In the genomic region with DNA sequence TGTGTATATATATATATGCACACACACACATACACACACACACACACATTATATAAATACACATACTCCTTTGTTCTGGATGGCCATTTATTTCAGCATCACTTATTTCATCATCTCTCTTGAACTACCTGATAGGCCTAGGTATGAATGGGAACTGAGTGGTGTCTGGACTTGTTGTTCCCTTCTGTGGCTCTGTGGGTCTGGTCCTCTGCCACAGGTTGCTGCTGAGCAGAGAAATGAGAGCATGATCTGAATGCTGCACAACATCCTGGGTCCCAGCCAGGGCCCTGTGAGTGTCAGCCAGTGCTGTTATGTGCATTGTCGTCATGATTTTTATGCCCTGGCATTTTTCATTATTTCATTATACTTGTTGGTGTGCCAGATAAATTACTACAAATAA, we compare ENCODE assay signal across 7 cellular contexts.
A peak's percentile ranks its signal among the peaks of the same experiment; 100 is the strongest.
DNase-seq lines count a peak whose midpoint lies in the region; ATAC-seq and TF ChIP-seq lines count a peak whose summit lies in the region.
"Not testable (repeated sequence)": the region's sequence is repeated elsewhere in the genome, so short reads cannot be mapped to it uniquely, and the experiment has no call there.

No MANE protein-coding gene starts in this region.

- H3K27me3 ChIP-seq in foreskin keratinocyte, result not testable (repeated sequence)

- not testable (repeated sequence) for H3K9me3 ChIP-seq in SK-N-MC (ENCODE audit: low read depth, low read length)

- intact Hi-C loops in natural killer cell (cut with micrococcal nuclease), result loop anchor here (5.0 kb wide), 1 partner anchor 211 kb away; no protein-coding TSS in a partner anchor

- not testable (repeated sequence) for DNase-seq in SK-N-MC (ENCODE audit: low read depth, low spot score); activated naive CD8-positive, alpha-beta T cell treated with anti-CD3 and anti-CD28 coated beads, Interleukin-2, amount 10 ng/mL, durations not matched to agents 7 days and 5 days; natural killer cell; stimulated activated naive CD8-positive, alpha-beta T cell treated with anti-CD3 and anti-CD28 coated beads, Interleukin-15, amount 100 ng/mL, for 72 hours
- DNase-seq in activated CD4-positive, alpha-beta T cell treated with anti-CD3 and anti-CD28 coated beads, Interleukin-2, amount 10 ng/mL, durations not matched to agents 7 days and 5 days, result peak; percentile 37
- DNase-seq in epithelial cell of esophagus (ENCODE audit: low read depth) (peak; percentile 70), foreskin keratinocyte (peak; percentile 49 to 63)

- H3K27ac Mint-ChIP-seq in activated CD4-positive, alpha-beta T cell treated with anti-CD3 and anti-CD28 coated beads, Interleukin-2, amount 10 ng/mL, durations not matched to agents 7 days and 5 days, result peak overlapping the region; percentile 55
- peak overlapping the region; percentile 65 for H3K27ac Mint-ChIP-seq in activated naive CD8-positive, alpha-beta T cell treated with anti-CD3 and anti-CD28 coated beads, Interleukin-2, amount 10 ng/mL, durations not matched to agents 7 days and 5 days
- peak overlapping the region; percentile 69 to 81 for H3K27ac Mint-ChIP-seq in natural killer cell
- peak overlapping the region in 1 of 2 donors; percentile 55 for H3K27ac Mint-ChIP-seq in stimulated activated naive CD8-positive, alpha-beta T cell treated with anti-CD3 and anti-CD28 coated beads, Interleukin-15, amount 100 ng/mL, for 72 hours

- not testable (repeated sequence) for TF ChIP-seq CTCF in epithelial cell of esophagus (IDR thresholded peaks at IDR 0.05; ENCODE audit: insufficient read depth, low read depth, low read length, missing control alignments); foreskin keratinocyte (conservative IDR thresholded peaks at IDR 0.05); natural killer cell (IDR thresholded peaks at IDR 0.05)

- H3K27me3 Mint-ChIP-seq in activated CD4-positive, alpha-beta T cell treated with anti-CD3 and anti-CD28 coated beads, Interleukin-2, amount 10 ng/mL, durations not matched to agents 7 days and 5 days; activated naive CD8-positive, alpha-beta T cell treated with anti-CD3 and anti-CD28 coated beads, Interleukin-2, amount 10 ng/mL, durations not matched to agents 7 days and 5 days; natural killer cell (ENCODE audit: low read depth in 2 of 2); stimulated activated naive CD8-positive, alpha-beta T cell treated with anti-CD3 and anti-CD28 coated beads, Interleukin-15, amount 100 ng/mL, for 72 hours: not testable (repeated sequence)

- not testable (repeated sequence) for H3K4me3 ChIP-seq in SK-N-MC; epithelial cell of esophagus (ENCODE audit: low read length)

- peak overlapping the region; percentile 68; the same call in 1 of the 2 replicates for H3K27ac ChIP-seq in SK-N-MC
- not testable (repeated sequence) for H3K27ac ChIP-seq in foreskin keratinocyte

- not testable (repeated sequence) for H3K36me3 ChIP-seq in SK-N-MC (ENCODE audit: insufficient read depth, low read length)

- peaks cover 55% of the 10 kb centered on the region for H3K4me1 Mint-ChIP-seq in activated CD4-positive, alpha-beta T cell treated with anti-CD3 and anti-CD28 coated beads, Interleukin-2, amount 10 ng/mL, durations not matched to agents 7 days and 5 days
- H3K4me1 Mint-ChIP-seq in activated naive CD8-positive, alpha-beta T cell treated with anti-CD3 and anti-CD28 coated beads, Interleukin-2, amount 10 ng/mL, durations not matched to agents 7 days and 5 days, result peaks cover 40% of the 10 kb centered on the region
- H3K4me1 Mint-ChIP-seq in natural killer cell, result peaks cover 67 to 70% of the 10 kb centered on the region in 2 donors
- peaks cover 24% of the 10 kb centered on the region for H3K4me1 Mint-ChIP-seq in stimulated activated naive CD8-positive, alpha-beta T cell treated with anti-CD3 and anti-CD28 coated beads, Interleukin-15, amount 100 ng/mL, for 72 hours

- not testable (repeated sequence) for H3K9ac ChIP-seq in SK-N-MC (ENCODE audit: insufficient read length)

- H3K4me3 Mint-ChIP-seq in activated CD4-positive, alpha-beta T cell treated with anti-CD3 and anti-CD28 coated beads, Interleukin-2, amount 10 ng/mL, durations not matched to agents 7 days and 5 days; stimulated activated naive CD8-positive, alpha-beta T cell treated with anti-CD3 and anti-CD28 coated beads, Interleukin-15, amount 100 ng/mL, for 72 hours: not testable (repeated sequence)
- peak overlapping the region; percentile 45 for H3K4me3 Mint-ChIP-seq in activated naive CD8-positive, alpha-beta T cell treated with anti-CD3 and anti-CD28 coated beads, Interleukin-2, amount 10 ng/mL, durations not matched to agents 7 days and 5 days
- H3K4me3 Mint-ChIP-seq in natural killer cell, result peak overlapping the region; percentile 7

- H3K9me3 Mint-ChIP-seq in activated CD4-positive, alpha-beta T cell treated with anti-CD3 and anti-CD28 coated beads, Interleukin-2, amount 10 ng/mL, durations not matched to agents 7 days and 5 days; activated naive CD8-positive, alpha-beta T cell treated with anti-CD3 and anti-CD28 coated beads, Interleukin-2, amount 10 ng/mL, durations not matched to agents 7 days and 5 days; natural killer cell; stimulated activated naive CD8-positive, alpha-beta T cell treated with anti-CD3 and anti-CD28 coated beads, Interleukin-15, amount 100 ng/mL, for 72 hours: not testable (repeated sequence)

- CTCF ChIA-PET in activated CD4-positive, alpha-beta T cell treated with anti-CD3 and anti-CD28 coated beads, Interleukin-2, amount 10 ng/mL, durations not matched to agents 7 days and 5 days (lab: Charles Lee), result not testable (repeated sequence)

- ATAC-seq in activated naive CD8-positive, alpha-beta T cell treated with anti-CD3 and anti-CD28 coated beads, Interleukin-2, amount 10 ng/mL, durations not matched to agents 7 days and 5 days (ENCODE audit: low read depth), result peak; percentile 62
- ATAC-seq in foreskin keratinocyte, natural killer cell: not testable (repeated sequence)
- ATAC-seq in stimulated activated naive CD8-positive, alpha-beta T cell treated with anti-CD3 and anti-CD28 coated beads, Interleukin-15, amount 100 ng/mL, for 72 hours, result peak; percentile 44

- POLR2A ChIA-PET in activated CD4-positive, alpha-beta T cell treated with anti-CD3 and anti-CD28 coated beads, Interleukin-2, amount 10 ng/mL, durations not matched to agents 7 days and 5 days (lab: Charles Lee); activated naive CD8-positive, alpha-beta T cell treated with anti-CD3 and anti-CD28 coated beads, Interleukin-2, amount 10 ng/mL, durations not matched to agents 7 days and 5 days (lab: Charles Lee): not testable (repeated sequence)

- H3K36me3 Mint-ChIP-seq in activated CD4-positive, alpha-beta T cell treated with anti-CD3 and anti-CD28 coated beads, Interleukin-2, amount 10 ng/mL, durations not matched to agents 7 days and 5 days (ENCODE audit: low read depth), result peaks cover 11% of the 10 kb centered on the region
- not testable (repeated sequence) for H3K36me3 Mint-ChIP-seq in activated naive CD8-positive, alpha-beta T cell treated with anti-CD3 and anti-CD28 coated beads, Interleukin-2, amount 10 ng/mL, durations not matched to agents 7 days and 5 days; natural killer cell

- not testable (repeated sequence) for H3K4me1 ChIP-seq in foreskin keratinocyte
